34 cellular contexts compared by ENCODE assay signal in genomic region chr22:48282804-48283203, GRCh38.
"Had no signal": no experiment of that assay in that cellular context is flagged by ENCODE, and none has a peak within 500 bp of the region (broad histone marks: within the 10 kb centered on the region; RNA-seq: fewer than 3 reads in every experiment).

No MANE protein-coding gene starts in this region.

- H3K9me3 ChIP-seq: MG63 had no signal

- H3K36me3 ChIP-seq: MG63 had no signal

- H3K27me3 ChIP-seq: MG63 had no signal

- DNase-seq: Karpas-422, Kasumi-1, MG63, MM.1S, MV-4-11, NCI-H1048, NCI-H1092, NCI-H1092 treated with DMSO at 0.1 percent for 48 hours, NCI-H1105, NCI-H1105 treated with DMSO at 0.1 percent for 48 hours, NCI-H1417, NCI-H1417 treated with DMSO at 0.1 percent for 48 hours, NCI-H1436, NCI-H1436 treated with DMSO at 0.1 percent for 48 hours, NCI-H146, NCI-H1694, NCI-H1694 treated with DMSO at 0.1 percent for 48 hours, NCI-H187, NCI-H187 treated with DMSO at 0.1 percent for 48 hours, NCI-H1930, NCI-H2029, NCI-H2029 treated with DMSO at 0.1 percent for 48 hours, NCI-H2081, NCI-H2081 treated with DMSO at 0.1 percent for 48 hours, NCI-H2107, NCI-H2171, NCI-H2171 treated with DMSO at 0.1 percent for 48 hours, NCI-H2227 treated with DMSO at 0.1 percent for 48 hours, NCI-H226, NCI-H345, NCI-H446, NCI-H446 treated with DMSO at 0.1 percent for 48 hours, NCI-H510A, NCI-H510A treated with DMSO at 0.1 percent for 48 hours had no signal

- H3K4me3 ChIP-seq: MG63 had no signal
